Comparison of ENCODE assay signal across 8 cellular contexts in genomic region chr2:231545105-231545902, GRCh38. TPM values are rescaled to one million over a fixed set of nuclear protein-coding genes. Genes with fewer than 3 reads are reported as not detected.
DNase-seq lines count a peak whose midpoint lies in the region; ATAC-seq, FAIRE-seq and TF ChIP-seq lines count a peak whose summit lies in the region.

No MANE protein-coding gene starts in this region.

- intact Hi-C loops in esophagus squamous epithelium (cut with DNase I), result no loop called here

- no peaks in the 10 kb centered on the region for H3K36me3 ChIP-seq in esophagus squamous epithelium

- H3K4me1 ChIP-seq in esophagus squamous epithelium (peaks cover 5 to 24% (median 5%) of the 10 kb centered on the region in 3 donors), foreskin keratinocyte (no peaks in the 10 kb centered on the region)

- peak; percentile 82 for DNase-seq in Ammon's horn (ENCODE audit: low spot score)
- DNase-seq in GM19239 (ENCODE audit: insufficient read length, low spot score), result peak; percentile 75
- DNase-seq in T-helper 2 cell treated with Interferon-gamma antibody and Interleukin-4, amounts not matched to agents 5 μg/mL and 100 μg/mL, for 36 hours (ENCODE audit: low spot score), result peak; percentile 87
- DNase-seq in esophagus squamous epithelium (lab: John Stamatoyannopoulos, UW), result no peak
- peak; percentile 86 for DNase-seq in pons (ENCODE audit: low spot score)
- no peak for DNase-seq in NCI-H1417 (lab: John Stamatoyannopoulos, UW)
- no peak for DNase-seq in foreskin keratinocyte

- 30 to 45% methylated on average over 12 of the region's 14 CpGs for WGBS in esophagus squamous epithelium, 2 donors

- H3K27me3 ChIP-seq in esophagus squamous epithelium (peaks cover 0 to 13% (median 0%) of the 10 kb centered on the region in 4 donors), foreskin keratinocyte (peaks cover 4% of the 10 kb centered on the region)

- H3K4me1 Mint-ChIP-seq in T-helper 2 cell treated with Interferon-gamma antibody and Interleukin-4, amounts not matched to agents 5 μg/mL and 100 μg/mL, for 36 hours (ENCODE audit: low read depth), result peaks cover 50% of the 10 kb centered on the region

- peaks cover 28% of the 10 kb centered on the region for H3K9me3 Mint-ChIP-seq in T-helper 2 cell treated with Interferon-gamma antibody and Interleukin-4, amounts not matched to agents 5 μg/mL and 100 μg/mL, for 36 hours

- H3K4me3 ChIP-seq in esophagus squamous epithelium, result no peak overlapping the region

- TF ChIP-seq CTCF in esophagus squamous epithelium (IDR thresholded peaks at IDR 0.05) (no peak), foreskin keratinocyte (conservative IDR thresholded peaks at IDR 0.05) (no peak)

- peak; percentile 100 for FAIRE-seq in GM19239 (lab: Jason Lieb, UNC)

- H3K27ac ChIP-seq in esophagus squamous epithelium, result peak overlapping the region in 3 of 4 donors; percentile 5 to 56 (median 54)
- no peak overlapping the region for H3K27ac ChIP-seq in foreskin keratinocyte

- peaks cover 40% of the 10 kb centered on the region for H3K36me3 Mint-ChIP-seq in T-helper 2 cell treated with Interferon-gamma antibody and Interleukin-4, amounts not matched to agents 5 μg/mL and 100 μg/mL, for 36 hours (ENCODE audit: low read depth)

- H3K27me3 Mint-ChIP-seq in T-helper 2 cell treated with Interferon-gamma antibody and Interleukin-4, amounts not matched to agents 5 μg/mL and 100 μg/mL, for 36 hours (ENCODE audit: low read depth), result peaks cover 2% of the 10 kb centered on the region

- peak overlapping the region; percentile 93 for H3K4me3 Mint-ChIP-seq in T-helper 2 cell treated with Interferon-gamma antibody and Interleukin-4, amounts not matched to agents 5 μg/mL and 100 μg/mL, for 36 hours

- peak; percentile 98 for ATAC-seq in HG03354 (IDR thresholded peaks at IDR 0.05; ENCODE audit: poor library complexity, severe bottlenecking, unreplicated experiment)
- ATAC-seq in foreskin keratinocyte, result no peak

- H3K9me3 ChIP-seq in esophagus squamous epithelium, result peaks cover 0 to 11% (median 3%) of the 10 kb centered on the region in 3 donors

- H3K27ac Mint-ChIP-seq in T-helper 2 cell treated with Interferon-gamma antibody and Interleukin-4, amounts not matched to agents 5 μg/mL and 100 μg/mL, for 36 hours, result peak overlapping the region; percentile 99

- TF ChIP-seq POLR2A in esophagus squamous epithelium (IDR thresholded peaks at IDR 0.05), result no peak

RNA-seq across cellular contexts. Expression of gene NMUR1, which starts 15.1 kb away (rescaled TPM):
- 1 to 10 TPM in 1 of 4 donors, under 1 TPM in 1, not detected in 2; 0.15 to 1.5 TPM for total RNA-seq in esophagus squamous epithelium
- total RNA-seq in foreskin keratinocyte, result not detected in 2 replicates
- not detected in 2 replicates for polyA plus RNA-seq in foreskin keratinocyte

RNA-seq across cellular contexts. Expression of gene TEX44, which starts 47.4 kb away (rescaled TPM):
- total RNA-seq in esophagus squamous epithelium, result not detected
- not detected in 2 replicates for total RNA-seq in foreskin keratinocyte
- not detected in 2 replicates for polyA plus RNA-seq in foreskin keratinocyte

Comparison
In these comparisons a context has a peak if more than half of its experiments do, and no peak if none do; other contexts are left out.
1. DNase-seq: peak in Ammon's horn (single experiment), GM19239 (single experiment), T-helper 2 cell treated with Interferon-gamma antibody and Interleukin-4, amounts not matched to agents 5 μg/mL and 100 μg/mL, for 36 hours (single experiment) and pons (single experiment); none in esophagus squamous epithelium (single experiment), NCI-H1417 (0 of 3) and foreskin keratinocyte (0 of 2).